19 cellular contexts compared by ENCODE assay signal in genomic region chr7:162583-163297, GRCh38. TPM values are rescaled to one million over a fixed set of nuclear protein-coding genes. Genes with fewer than 3 reads are reported as not detected.
DNase-seq lines count a peak whose midpoint lies in the region; ATAC-seq and TF ChIP-seq lines count a peak whose summit lies in the region.
"Had no signal": no experiment of that assay in that cellular context is flagged by ENCODE, and none has a peak within 500 bp of the region (broad histone marks: within the 10 kb centered on the region; RNA-seq: fewer than 3 reads in every experiment).

No MANE protein-coding gene starts in this region.

- H3K4me1 Mint-ChIP-seq in brain: peaks cover 74% of the 10 kb centered on the region
- H3K4me1 Mint-ChIP-seq in activated CD4-positive, alpha-beta T cell treated with anti-CD3 and anti-CD28 coated beads, Interleukin-2, amount 10 ng/mL, durations not matched to agents 24 days and 14 days: peaks cover 2% of the 10 kb centered on the region
- H3K4me1 Mint-ChIP-seq: activated CD4-positive, alpha-beta T cell treated with anti-CD3 and anti-CD28 coated beads for 36 hours; stimulated activated memory B cell treated with anti-CD40 and anti-IgM and Interleukin-4, amounts not matched to agents 10 μg/mL and 1 μg/mL and 100 μg/mL, for 72 hours had no signal

- no peaks in the 10 kb centered on the region for H3K9me3 Mint-ChIP-seq in brain
- H3K9me3 Mint-ChIP-seq in activated CD4-positive, alpha-beta T cell treated with anti-CD3 and anti-CD28 coated beads, Interleukin-2, amount 10 ng/mL, durations not matched to agents 24 days and 14 days: no peaks in the 10 kb centered on the region
- H3K9me3 Mint-ChIP-seq: stimulated activated memory B cell treated with anti-CD40 and anti-IgM and Interleukin-4, amounts not matched to agents 10 μg/mL and 1 μg/mL and 100 μg/mL, for 72 hours had no signal

- no peaks in the 10 kb centered on the region for H3K36me3 Mint-ChIP-seq in brain
- no peaks in the 10 kb centered on the region for H3K36me3 Mint-ChIP-seq in activated CD4-positive, alpha-beta T cell treated with anti-CD3 and anti-CD28 coated beads, Interleukin-2, amount 10 ng/mL, durations not matched to agents 24 days and 14 days (ENCODE audit: low read depth)
- H3K36me3 Mint-ChIP-seq: stimulated activated memory B cell treated with anti-CD40 and anti-IgM and Interleukin-4, amounts not matched to agents 10 μg/mL and 1 μg/mL and 100 μg/mL, for 72 hours had no signal

- peaks cover 15% of the 10 kb centered on the region for H3K27me3 Mint-ChIP-seq in brain
- H3K27me3 Mint-ChIP-seq in activated CD4-positive, alpha-beta T cell treated with anti-CD3 and anti-CD28 coated beads, Interleukin-2, amount 10 ng/mL, durations not matched to agents 24 days and 14 days: peaks cover 2% of the 10 kb centered on the region

- peak overlapping the region in 1 of 5 experiments; percentile 36 for H3K4me3 Mint-ChIP-seq in brain
- no peak overlapping the region for H3K4me3 Mint-ChIP-seq in activated CD4-positive, alpha-beta T cell treated with anti-CD3 and anti-CD28 coated beads, Interleukin-2, amount 10 ng/mL, durations not matched to agents 24 days and 14 days
- H3K4me3 Mint-ChIP-seq: activated CD4-positive, alpha-beta T cell treated with anti-CD3 and anti-CD28 coated beads for 36 hours; stimulated activated memory B cell treated with anti-CD40 and anti-IgM and Interleukin-4, amounts not matched to agents 10 μg/mL and 1 μg/mL and 100 μg/mL, for 72 hours had no signal

- H3K36me3 ChIP-seq in heart right ventricle (no peaks in the 10 kb centered on the region), upper lobe of right lung (no peaks in the 10 kb centered on the region)
- H3K36me3 ChIP-seq: sigmoid colon, thoracic aorta had no signal

- peaks cover 0 to 25% (median 8%) of the 10 kb centered on the region in 9 donors for H3K4me1 ChIP-seq in heart right ventricle
- peaks cover 14% of the 10 kb centered on the region for H3K4me1 ChIP-seq in upper lobe of right lung

- TF ChIP-seq CTCF in heart right ventricle (IDR thresholded peaks at IDR 0.05): no peak
- no peak for TF ChIP-seq CTCF in brain (conservative IDR thresholded peaks at IDR 0.05)
- no peak for TF ChIP-seq CTCF in upper lobe of right lung (IDR thresholded peaks at IDR 0.05)

- POLR2A ChIA-PET in HEK293T (lab: Yijun Ruan, JAX): no interaction called here

- peaks cover 0 to 8% (median 4%) of the 10 kb centered on the region in 7 donors for H3K27me3 ChIP-seq in heart right ventricle
- no peaks in the 10 kb centered on the region for H3K27me3 ChIP-seq in upper lobe of right lung
- H3K27me3 ChIP-seq: hepatocyte had no signal

- no peaks in the 10 kb centered on the region for H3K9me3 ChIP-seq in heart right ventricle
- no peaks in the 10 kb centered on the region for H3K9me3 ChIP-seq in upper lobe of right lung
- H3K9me3 ChIP-seq: sigmoid colon, thoracic aorta had no signal

- intact Hi-C loops in left ventricle myocardium superior (cut with micrococcal nuclease): no loop called here
- intact Hi-C loops in heart right ventricle (cut with DNase I): no loop called here
- intact Hi-C loops in upper lobe of right lung (cut with DNase I): no loop called here
- intact Hi-C loops in activated CD4-positive, alpha-beta T cell treated with anti-CD3 and anti-CD28 coated beads, Interleukin-2, amount 10 ng/mL, durations not matched to agents 24 days and 14 days (cut with micrococcal nuclease): no loop called here
- intact Hi-C loops in sciatic nerve (cut with DNase I): no loop called here

- peak; percentile 13 for DNase-seq in left ventricle myocardium superior
- no peak for DNase-seq in heart right ventricle
- DNase-seq in kidney tubule cell (ENCODE audit: low spot score): peak; percentile 43
- DNase-seq in upper lobe of right lung: peak; percentile 35
- no peak for DNase-seq in activated CD4-positive, alpha-beta T cell treated with anti-CD3 and anti-CD28 coated beads, Interleukin-2, amount 10 ng/mL, durations not matched to agents 24 days and 14 days
- no peak for DNase-seq in sciatic nerve (ENCODE audit: low spot score)
- DNase-seq in HEK293T (ENCODE audit: extremely low spot score): no peak
- DNase-seq: ACHN; activated CD4-positive, alpha-beta T cell treated with anti-CD3 and anti-CD28 coated beads for 36 hours; islet precursor cell; NCI-H1694; NCI-H345; sigmoid colon; SW 1271 had no signal

- H3K27ac ChIP-seq in heart right ventricle: no peak overlapping the region
- no peak overlapping the region for H3K27ac ChIP-seq in upper lobe of right lung
- H3K27ac ChIP-seq: hepatocyte, sigmoid colon, thoracic aorta had no signal

- no peak for ATAC-seq in left ventricle myocardium superior
- ATAC-seq in heart right ventricle: no peak
- no peak for ATAC-seq in upper lobe of right lung
- ATAC-seq in sciatic nerve: no peak
- ATAC-seq: activated CD4-positive, alpha-beta T cell treated with anti-CD3 and anti-CD28 coated beads for 36 hours; K562; stimulated activated memory B cell treated with anti-CD40 and anti-IgM and Interleukin-4, amounts not matched to agents 10 μg/mL and 1 μg/mL and 100 μg/mL, for 72 hours had no signal

- no peak overlapping the region for H3K4me3 ChIP-seq in heart right ventricle
- H3K4me3 ChIP-seq in upper lobe of right lung: no peak overlapping the region
- H3K4me3 ChIP-seq: hepatocyte, K562, sigmoid colon, thoracic aorta had no signal

- peak overlapping the region in 3 of 5 experiments; percentile 54 to 76 (median 75) for H3K27ac Mint-ChIP-seq in brain
- H3K27ac Mint-ChIP-seq in activated CD4-positive, alpha-beta T cell treated with anti-CD3 and anti-CD28 coated beads, Interleukin-2, amount 10 ng/mL, durations not matched to agents 24 days and 14 days: no peak overlapping the region
- H3K27ac Mint-ChIP-seq: activated CD4-positive, alpha-beta T cell treated with anti-CD3 and anti-CD28 coated beads for 36 hours; stimulated activated memory B cell treated with anti-CD40 and anti-IgM and Interleukin-4, amounts not matched to agents 10 μg/mL and 1 μg/mL and 100 μg/mL, for 72 hours had no signal

- WGBS in heart right ventricle, 2 donors: 61 to 63% methylated on average over 22 of the region's 22 CpGs

- CTCF ChIA-PET in HEK293T (lab: Yijun Ruan, JAX): no interaction called here

TF ChIP-seq in HEK293T, 16 proteins besides CTCF, POLR2A, EP300 and RAD21:
- no peak for TF ChIP-seq FOXM1 (IDR thresholded peaks at IDR 0.05; ENCODE audit: borderline replicate concordance)
- no peak for TF ChIP-seq SUZ12 (IDR thresholded peaks at IDR 0.05)
- TF ChIP-seq ELF4 (IDR thresholded peaks at IDR 0.05): no peak
- no peak for TF ChIP-seq L3MBTL2 (conservative IDR thresholded peaks at IDR 0.05)
- TF ChIP-seq LEF1 (IDR thresholded peaks at IDR 0.05; ENCODE audit: borderline replicate concordance): no peak
- no peak for TF ChIP-seq CTBP1 (IDR thresholded peaks at IDR 0.05; ENCODE audit: borderline replicate concordance)
- TF ChIP-seq, protein P1, sequence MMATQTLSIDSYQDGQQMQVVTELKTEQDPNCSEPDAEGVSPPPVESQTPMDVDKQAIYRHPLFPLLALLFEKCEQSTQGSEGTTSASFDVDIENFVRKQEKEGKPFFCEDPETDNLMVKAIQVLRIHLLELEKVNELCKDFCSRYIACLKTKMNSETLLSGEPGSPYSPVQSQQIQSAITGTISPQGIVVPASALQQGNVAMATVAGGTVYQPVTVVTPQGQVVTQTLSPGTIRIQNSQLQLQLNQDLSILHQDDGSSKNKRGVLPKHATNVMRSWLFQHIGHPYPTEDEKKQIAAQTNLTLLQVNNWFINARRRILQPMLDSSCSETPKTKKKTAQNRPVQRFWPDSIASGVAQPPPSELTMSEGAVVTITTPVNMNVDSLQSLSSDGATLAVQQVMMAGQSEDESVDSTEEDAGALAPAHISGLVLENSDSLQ (IDR thresholded peaks at IDR 0.05): no peak
- no peak for TF ChIP-seq ZNF384 (IDR thresholded peaks at IDR 0.05)
- no peak for TF ChIP-seq TARDBP (IDR thresholded peaks at IDR 0.05)
- no peak for TF ChIP-seq ARNT (IDR thresholded peaks at IDR 0.05)
- no peak for TF ChIP-seq NFRKB (IDR thresholded peaks at IDR 0.05)
- TF ChIP-seq FOXK2 (IDR thresholded peaks at IDR 0.05): no peak

RNA-seq across cellular contexts. Expression of gene FAM20C, which starts 29.6 kb away (rescaled TPM):
- 23.8 TPM for total RNA-seq in left ventricle myocardium superior
- total RNA-seq in heart right ventricle: 10 to 100 TPM; 12.4 to 59.8 (median 19.2) TPM
- 10 to 100 TPM; 12.7 to 24.0 TPM for polyA plus RNA-seq in heart right ventricle
- 20.8 TPM for polyA plus RNA-seq in brain (ENCODE audit: insufficient read depth, low read depth, low replicate concordance)
- 58.8 TPM for total RNA-seq in upper lobe of right lung
- total RNA-seq in activated CD4-positive, alpha-beta T cell treated with anti-CD3 and anti-CD28 coated beads, Interleukin-2, amount 10 ng/mL, durations not matched to agents 24 days and 14 days: 0.88 and 1.0 TPM in 2 replicates
- total RNA-seq in sciatic nerve: 57.0 TPM
- polyA plus RNA-seq: K562 had no signal

Comparison
In these comparisons a context has a peak if more than half of its experiments do, and no peak if none do; other contexts are left out.
1. DNase-seq: peak in left ventricle myocardium superior (single experiment), kidney tubule cell (single experiment) and upper lobe of right lung (single experiment); none in heart right ventricle (0 of 2), activated CD4-positive, alpha-beta T cell treated with anti-CD3 and anti-CD28 coated beads, Interleukin-2, amount 10 ng/mL, durations not matched to agents 24 days and 14 days (single experiment), sciatic nerve (single experiment) and HEK293T (single experiment).